ENCODE assay signal across 9 cellular contexts in genomic region chr6:7073810-7074525, GRCh38. TPM values are rescaled to one million over a fixed set of nuclear protein-coding genes. Genes with fewer than 3 reads are reported as not detected.
DNase-seq lines count a peak whose midpoint lies in the region; ATAC-seq lines count a peak whose summit lies in the region.
"Had no signal": no experiment of that assay in that cellular context is flagged by ENCODE, and none has a peak within 500 bp of the region (broad histone marks: within the 10 kb centered on the region; RNA-seq: fewer than 3 reads in every experiment).

No MANE protein-coding gene starts in this region.

- H3K4me1 ChIP-seq in SJCRH30 = no peaks in the 10 kb centered on the region

- H3K4me3 ChIP-seq in SJCRH30 = no peak overlapping the region

- peak; percentile 73 for DNase-seq in stimulated activated naive B cell treated with anti-CD40 and anti-IgM and Interleukin-4, amounts not matched to agents 10 μg/mL and 1 μg/mL and 100 μg/mL, for 72 hours
- no peak for DNase-seq in DMS153 treated with DMSO at 0.1 percent for 48 hours (lab: John Stamatoyannopoulos, UW; ENCODE audit: unreplicated experiment)
- DNase-seq in NCI-H128 (lab: John Stamatoyannopoulos, UW; ENCODE audit: unreplicated experiment) = no peak
- DNase-seq in SJCRH30 = no peak

- no peaks in the 10 kb centered on the region for H3K27me3 ChIP-seq in SJCRH30

- no peaks in the 10 kb centered on the region for H3K9me3 Mint-ChIP-seq in stimulated activated naive B cell treated with anti-CD40 and anti-IgM and Interleukin-4, amounts not matched to agents 10 μg/mL and 1 μg/mL and 100 μg/mL, for 72 hours
- H3K9me3 Mint-ChIP-seq: neural crest cell had no signal

- H3K4me3 Mint-ChIP-seq in stimulated activated naive B cell treated with anti-CD40 and anti-IgM and Interleukin-4, amounts not matched to agents 10 μg/mL and 1 μg/mL and 100 μg/mL, for 72 hours = peak overlapping the region; percentile 17 to 65
- H3K4me3 Mint-ChIP-seq: neural crest cell had no signal

- peak overlapping the region; percentile 82 for H3K27ac Mint-ChIP-seq in stimulated activated naive B cell treated with anti-CD40 and anti-IgM and Interleukin-4, amounts not matched to agents 10 μg/mL and 1 μg/mL and 100 μg/mL, for 72 hours

- no peaks in the 10 kb centered on the region for H3K9me3 ChIP-seq in SJCRH30 (replicated peaks)

- H3K27ac ChIP-seq in SJCRH30 = no peak overlapping the region

- no peaks in the 10 kb centered on the region for H3K36me3 Mint-ChIP-seq in stimulated activated naive B cell treated with anti-CD40 and anti-IgM and Interleukin-4, amounts not matched to agents 10 μg/mL and 1 μg/mL and 100 μg/mL, for 72 hours

- ATAC-seq in GM18520 (IDR thresholded peaks at IDR 0.05; ENCODE audit: unreplicated experiment) (peak; percentile 93), HG02870 (IDR thresholded peaks at IDR 0.05; ENCODE audit: unreplicated experiment) (peak; percentile 97), esophagus mucosa (peak; percentile 63)
- peak; percentile 98 to 100 for ATAC-seq in activated CD4-positive, CD25-positive, alpha-beta regulatory T cell treated with anti-CD3 and anti-CD28 coated beads, Interleukin-2, amount 50 U/mL, for 24 hours
- peak; percentile 100 for ATAC-seq in stimulated activated naive B cell treated with anti-CD40 and anti-IgM and Interleukin-4, amounts not matched to agents 10 μg/mL and 1 μg/mL and 100 μg/mL, for 72 hours (replicated peaks)

- no peaks in the 10 kb centered on the region for H3K27me3 Mint-ChIP-seq in stimulated activated naive B cell treated with anti-CD40 and anti-IgM and Interleukin-4, amounts not matched to agents 10 μg/mL and 1 μg/mL and 100 μg/mL, for 72 hours

- no peaks in the 10 kb centered on the region for H3K36me3 ChIP-seq in SJCRH30

- H3K4me1 Mint-ChIP-seq in stimulated activated naive B cell treated with anti-CD40 and anti-IgM and Interleukin-4, amounts not matched to agents 10 μg/mL and 1 μg/mL and 100 μg/mL, for 72 hours = peaks cover 11 to 25% of the 10 kb centered on the region in 2 donors
- H3K4me1 Mint-ChIP-seq: neural crest cell had no signal

RNA-seq across cellular contexts. Expression of gene RREB1, which starts 33.8 kb away (rescaled TPM):
- 75.8 TPM for total RNA-seq in esophagus mucosa
- total RNA-seq in SJCRH30 (2014; rRNA removed; shearing (Covaris generic)) = 12.3 and 13.4 TPM in 2 replicates
